Comparison of ENCODE assay signal across 8 cellular contexts in the genomic region with DNA sequence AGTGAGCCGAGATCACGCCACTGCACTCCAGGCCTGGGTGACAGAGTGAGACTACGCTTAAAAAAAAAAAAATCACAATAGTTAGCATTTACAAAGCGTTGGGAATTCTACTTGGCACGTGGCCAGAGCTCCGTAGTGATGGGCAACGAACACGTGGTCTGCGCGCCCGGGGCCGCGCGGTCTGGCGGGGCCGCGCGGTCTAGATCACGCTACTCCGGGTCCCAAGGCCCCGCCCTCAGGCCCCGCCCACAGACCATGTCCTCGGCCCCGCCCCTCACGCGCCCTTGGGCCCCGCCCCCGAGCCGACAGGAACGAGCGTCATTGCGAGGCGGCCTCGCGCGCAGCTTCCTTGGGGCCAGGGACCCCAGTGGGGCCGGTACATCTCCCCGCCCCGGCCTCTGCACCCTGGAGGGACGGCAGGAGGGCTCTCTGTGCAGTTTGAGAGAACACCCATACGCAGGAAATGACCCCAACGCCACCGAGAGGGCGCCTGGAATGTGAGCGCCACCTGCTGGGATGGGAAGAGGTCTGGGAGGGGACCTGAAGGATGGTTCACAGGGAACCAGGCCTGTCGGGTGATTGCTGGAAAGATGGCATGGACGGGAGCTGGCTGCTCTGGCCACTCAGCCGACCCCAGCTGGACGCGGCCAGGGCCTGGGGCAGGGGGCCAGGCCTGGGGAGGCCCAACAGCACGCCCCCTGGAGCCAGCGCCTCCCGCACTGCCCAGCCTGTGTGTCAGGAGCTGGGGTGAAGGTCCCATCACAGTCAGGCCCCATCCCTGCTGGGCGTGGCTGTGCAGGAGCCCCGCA. TPM values are rescaled to one million over a fixed set of nuclear protein-coding genes. Genes with fewer than 3 reads are reported as not detected.
A peak's percentile ranks its signal among the peaks of the same experiment; 100 is the strongest.
DNase-seq lines count a peak whose midpoint lies in the region; ATAC-seq and TF ChIP-seq lines count a peak whose summit lies in the region.

No MANE protein-coding gene starts in this region.

- H3K4me3 ChIP-seq in LNCaP clone FGC (ENCODE audit: low read depth, low read length) = peak overlapping the region; percentile 67
- H3K4me3 ChIP-seq in fibroblast of the aortic adventitia (ENCODE audit: low read depth, low read length) = peak overlapping the region; percentile 78

- H3K4me1 Mint-ChIP-seq in nephron progenitor cell = peaks cover 51% of the 10 kb centered on the region

- H3K27me3 Mint-ChIP-seq in nephron progenitor cell (ENCODE audit: low read depth, poor library complexity) = peaks cover 4% of the 10 kb centered on the region

- peak; percentile 83 for TF ChIP-seq CTCF in LNCaP clone FGC (IDR thresholded peaks at IDR 0.05; ENCODE audit: control insufficient read depth, extremely low read depth, insufficient read depth)
- TF ChIP-seq CTCF in fibroblast of the aortic adventitia (IDR thresholded peaks at IDR 0.05; ENCODE audit: insufficient read depth, low read length) = peak; percentile 87
- TF ChIP-seq CTCF in nephron progenitor cell (IDR thresholded peaks at IDR 0.05) = peak; percentile 72

- peak; percentile 42 for ATAC-seq in GM21786 (IDR thresholded peaks at IDR 0.05; ENCODE audit: unreplicated experiment)
- peak; percentile 82 for ATAC-seq in stimulated activated naive CD8-positive, alpha-beta T cell treated with anti-CD3 and anti-CD28 coated beads, Interleukin-15, Interleukin-2, amounts not matched to agents 100 U/mL and 50 U/mL, for 24 hours

- peak overlapping the region; percentile 85 for H3K4me3 Mint-ChIP-seq in nephron progenitor cell

- DNase-seq in DMS79 treated with DMSO at 0.1 percent for 48 hours (lab: John Stamatoyannopoulos, UW) = peak; percentile 51
- peak; percentile 65 for DNase-seq in LNCaP clone FGC (ENCODE audit: low read depth)
- peak; percentile 82 for DNase-seq in RPMI7951 (ENCODE audit: low read depth)
- DNase-seq in activated T-helper 9 cell treated with anti-CD3 and anti-CD28 coated beads, Interleukin-2, amount 50 U/mL, for 16 hours (ENCODE audit: low read depth) = peak; percentile 92
- peak; percentile 90 for DNase-seq in fibroblast of the aortic adventitia (ENCODE audit: low read depth)
- peak; percentile 98 for DNase-seq in nephron progenitor cell
- DNase-seq in stimulated activated naive CD8-positive, alpha-beta T cell treated with anti-CD3 and anti-CD28 coated beads, Interleukin-15, Interleukin-2, amounts not matched to agents 100 U/mL and 50 U/mL, for 24 hours = peak; percentile 99

- peak overlapping the region; percentile 98 for H3K27ac Mint-ChIP-seq in nephron progenitor cell

- H3K36me3 Mint-ChIP-seq in nephron progenitor cell (ENCODE audit: low read depth) = peaks cover 4% of the 10 kb centered on the region

- H3K9me3 Mint-ChIP-seq in nephron progenitor cell = no peaks in the 10 kb centered on the region

RNA-seq across cellular contexts. Expression of gene PTDSS2, which starts 2.0 kb away (rescaled TPM):
- 13.2 and 16.8 TPM in 2 replicates for total RNA-seq in RPMI7951 (2014; rRNA removed; shearing (Covaris generic))
- total RNA-seq in fibroblast of the aortic adventitia (ENCODE audit: low replicate concordance) = 28.7 and 51.6 TPM in 2 replicates

RNA-seq across cellular contexts. Expression of gene ANO9, which starts 6.3 kb away (rescaled TPM):
- not detected in 2 replicates for total RNA-seq in RPMI7951 (2014; rRNA removed; shearing (Covaris generic))
- total RNA-seq in fibroblast of the aortic adventitia (ENCODE audit: low replicate concordance) = not detected in 2 replicates

RNA-seq across cellular contexts. Expression of gene SIGIRR, which starts 33.3 kb away (rescaled TPM):
- total RNA-seq in RPMI7951 (2014; rRNA removed; shearing (Covaris generic)) = 14.3 and 19.2 TPM in 2 replicates
- total RNA-seq in fibroblast of the aortic adventitia (ENCODE audit: low replicate concordance) = 30.4 and 38.7 TPM in 2 replicates

RNA-seq across cellular contexts. Expression of gene PKP3, which starts 54.1 kb away (rescaled TPM):
- total RNA-seq in RPMI7951 (2014; rRNA removed; shearing (Covaris generic)) = 0.84 and 2.9 TPM in 2 replicates
- total RNA-seq in fibroblast of the aortic adventitia (ENCODE audit: low replicate concordance) = 1.3 and 5.6 TPM in 2 replicates

RNA-seq across cellular contexts. Expression of gene RNH1, which starts 58.9 kb away (rescaled TPM):
- total RNA-seq in RPMI7951 (2014; rRNA removed; shearing (Covaris generic)) = 147 and 167 TPM in 2 replicates
- 388 and 436 TPM in 2 replicates for total RNA-seq in fibroblast of the aortic adventitia (ENCODE audit: low replicate concordance)

Comparison
In these comparisons a context has a peak if more than half of its experiments do, and no peak if none do; other contexts are left out.
1. Peak in every context shown above with its lines: DNase-seq, ATAC-seq and H3K4me3 ChIP-seq.